In the genomic region with DNA sequence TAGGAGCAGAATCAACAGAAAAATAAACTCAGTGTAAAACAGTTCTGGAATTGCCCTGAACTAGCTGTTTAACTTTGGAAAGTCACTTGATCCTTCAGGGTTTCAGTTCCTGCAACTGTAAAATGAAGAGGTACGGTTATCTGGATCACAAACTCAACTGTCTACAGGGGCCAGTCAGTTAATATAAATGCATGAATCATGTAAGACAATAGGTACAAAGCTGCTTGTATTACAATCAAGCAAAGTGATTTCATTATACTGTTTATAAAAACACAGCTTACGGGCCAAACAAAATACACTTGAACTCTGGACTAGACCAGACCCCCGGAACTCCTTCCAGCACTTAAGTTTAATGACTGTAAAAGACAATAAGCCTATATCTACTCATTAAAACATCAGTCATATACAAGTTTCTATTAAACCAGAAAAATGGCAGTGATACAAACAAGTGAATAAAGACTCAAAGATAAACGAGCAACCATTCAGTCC, we compare ENCODE assay signal across 1 cellular context.
TF ChIP-seq lines count a peak whose summit lies in the region.

No MANE protein-coding gene starts in this region.

TF ChIP-seq in HEK293, 187 proteins besides CTCF, POLR2A, EP300 and RAD21 (continued from another document and continues in another):
- TF ChIP-seq, protein P1, sequence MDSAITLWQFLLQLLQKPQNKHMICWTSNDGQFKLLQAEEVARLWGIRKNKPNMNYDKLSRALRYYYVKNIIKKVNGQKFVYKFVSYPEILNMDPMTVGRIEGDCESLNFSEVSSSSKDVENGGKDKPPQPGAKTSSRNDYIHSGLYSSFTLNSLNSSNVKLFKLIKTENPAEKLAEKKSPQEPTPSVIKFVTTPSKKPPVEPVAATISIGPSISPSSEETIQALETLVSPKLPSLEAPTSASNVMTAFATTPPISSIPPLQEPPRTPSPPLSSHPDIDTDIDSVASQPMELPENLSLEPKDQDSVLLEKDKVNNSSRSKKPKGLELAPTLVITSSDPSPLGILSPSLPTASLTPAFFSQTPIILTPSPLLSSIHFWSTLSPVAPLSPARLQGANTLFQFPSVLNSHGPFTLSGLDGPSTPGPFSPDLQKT (IDR thresholded peaks at IDR 0.05; ENCODE audit: borderline replicate concordance, low read depth, low read length) = no peak
- TF ChIP-seq ZNF211 (tag by site-specific recombination; IDR thresholded peaks at IDR 0.05; ENCODE audit: low read depth) (no peak), GLI2 (tag by site-specific recombination; IDR thresholded peaks at IDR 0.05; ENCODE audit: borderline replicate concordance, low read depth) (peak; percentile 95), ZNF311 (tag by site-specific recombination; IDR thresholded peaks at IDR 0.05; ENCODE audit: borderline replicate concordance) (no peak), ZNF19 (tag by site-specific recombination; IDR thresholded peaks at IDR 0.05; ENCODE audit: low read depth) (no peak), ZSCAN30 (tag by site-specific recombination; IDR thresholded peaks at IDR 0.05) (peak; percentile 91), FEZF1 (tag by site-specific recombination; IDR thresholded peaks at IDR 0.05) (peak; percentile 96), SP3 (tag by site-specific recombination; IDR thresholded peaks at IDR 0.05) (no peak), ZNF146 (tag by site-specific recombination; IDR thresholded peaks at IDR 0.05) (peak; percentile 13; the same call in 1 of the 2 replicates), MZF1 (tag by site-specific recombination; IDR thresholded peaks at IDR 0.05; ENCODE audit: borderline replicate concordance) (peak; percentile 58; the same call in 1 of the 2 replicates), ZBTB48 (tag by site-specific recombination; IDR thresholded peaks at IDR 0.05) (no peak), ZNF221 (tag by site-specific recombination; IDR thresholded peaks at IDR 0.05; ENCODE audit: borderline replicate concordance) (no peak), ZNF561 (tag by site-specific recombination; IDR thresholded peaks at IDR 0.05; ENCODE audit: borderline replicate concordance) (peak; percentile 83), GLIS2 (tag by site-specific recombination; IDR thresholded peaks at IDR 0.05) (peak; percentile 26; the same call in 1 of the 2 replicates), ZNF302 (tag by site-specific recombination; IDR thresholded peaks at IDR 0.05; ENCODE audit: low read depth) (no peak), ZNF837 (tag by site-specific recombination; IDR thresholded peaks at IDR 0.05) (no peak), ZNF654 (tag by site-specific recombination; IDR thresholded peaks at IDR 0.05; ENCODE audit: low read depth) (peak; percentile 15; the same call in 1 of the 2 replicates), ZNF239 (tag by site-specific recombination; IDR thresholded peaks at IDR 0.05) (no peak), ZNF37A (tag by site-specific recombination; IDR thresholded peaks at IDR 0.05) (no peak), ZNF791 (tag by site-specific recombination; IDR thresholded peaks at IDR 0.05) (no peak), RBAK (tag by site-specific recombination; IDR thresholded peaks at IDR 0.05) (no peak), ZNF670 (tag by site-specific recombination; IDR thresholded peaks at IDR 0.05; ENCODE audit: low read depth) (no peak), SALL2 (tag by site-specific recombination; IDR thresholded peaks at IDR 0.05; ENCODE audit: borderline replicate concordance) (no peak), ZNF112 (tag by site-specific recombination; IDR thresholded peaks at IDR 0.05) (no peak), ZNF394 (tag by site-specific recombination; IDR thresholded peaks at IDR 0.05; ENCODE audit: borderline replicate concordance) (no peak), ZNF529 (tag by site-specific recombination; IDR thresholded peaks at IDR 0.05; ENCODE audit: insufficient replicate concordance) (no peak), ZNF48 (tag by site-specific recombination; IDR thresholded peaks at IDR 0.05) (no peak)
- TF ChIP-seq, protein P2, sequence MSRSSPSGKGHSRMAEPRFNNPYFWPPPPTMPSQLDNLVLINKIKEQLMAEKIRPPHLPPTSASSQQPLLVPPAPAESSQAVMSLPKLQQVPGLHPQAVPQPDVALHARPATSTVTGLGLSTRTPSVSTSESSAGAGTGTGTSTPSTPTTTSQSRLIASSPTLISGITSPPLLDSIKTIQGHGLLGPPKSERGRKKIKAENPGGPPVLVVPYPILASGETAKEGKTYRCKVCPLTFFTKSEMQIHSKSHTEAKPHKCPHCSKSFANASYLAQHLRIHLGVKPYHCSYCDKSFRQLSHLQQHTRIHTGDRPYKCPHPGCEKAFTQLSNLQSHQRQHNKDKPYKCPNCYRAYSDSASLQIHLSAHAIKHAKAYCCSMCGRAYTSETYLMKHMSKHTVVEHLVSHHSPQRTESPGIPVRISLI (tag by site-specific recombination; IDR thresholded peaks at IDR 0.05) = no peak
- TF ChIP-seq, protein P3, sequence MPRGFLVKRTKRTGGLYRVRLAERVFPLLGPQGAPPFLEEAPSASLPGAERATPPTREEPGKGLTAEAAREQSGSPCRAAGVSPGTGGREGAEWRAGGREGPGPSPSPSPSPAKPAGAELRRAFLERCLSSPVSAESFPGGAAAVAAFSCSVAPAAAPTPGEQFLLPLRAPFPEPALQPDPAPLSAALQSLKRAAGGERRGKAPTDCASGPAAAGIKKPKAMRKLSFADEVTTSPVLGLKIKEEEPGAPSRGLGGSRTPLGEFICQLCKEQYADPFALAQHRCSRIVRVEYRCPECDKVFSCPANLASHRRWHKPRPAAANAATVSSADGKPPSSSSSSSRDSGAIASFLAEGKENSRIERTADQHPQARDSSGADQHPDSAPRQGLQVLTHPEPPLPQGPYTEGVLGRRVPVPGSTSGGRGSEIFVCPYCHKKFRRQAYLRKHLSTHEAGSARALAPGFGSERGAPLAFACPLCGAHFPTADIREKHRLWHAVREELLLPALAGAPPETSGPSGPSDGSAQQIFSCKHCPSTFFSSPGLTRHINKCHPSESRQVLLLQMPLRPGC (tag by site-specific recombination; IDR thresholded peaks at IDR 0.05) = peak; percentile 84
- TF ChIP-seq, protein P4, sequence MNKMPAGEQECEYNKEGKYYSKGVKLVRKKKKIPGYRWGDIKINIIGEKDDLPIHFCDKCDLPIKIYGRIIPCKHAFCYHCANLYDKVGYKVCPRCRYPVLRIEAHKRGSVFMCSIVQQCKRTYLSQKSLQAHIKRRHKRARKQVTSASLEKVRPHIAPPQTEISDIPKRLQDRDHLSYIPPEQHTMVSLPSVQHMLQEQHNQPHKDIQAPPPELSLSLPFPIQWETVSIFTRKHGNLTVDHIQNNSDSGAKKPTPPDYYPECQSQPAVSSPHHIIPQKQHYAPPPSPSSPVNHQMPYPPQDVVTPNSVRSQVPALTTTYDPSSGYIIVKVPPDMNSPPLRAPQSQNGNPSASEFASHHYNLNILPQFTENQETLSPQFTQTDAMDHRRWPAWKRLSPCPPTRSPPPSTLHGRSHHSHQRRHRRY (tag by site-specific recombination; IDR thresholded peaks at IDR 0.05) = no peak
- TF ChIP-seq, protein P5, sequence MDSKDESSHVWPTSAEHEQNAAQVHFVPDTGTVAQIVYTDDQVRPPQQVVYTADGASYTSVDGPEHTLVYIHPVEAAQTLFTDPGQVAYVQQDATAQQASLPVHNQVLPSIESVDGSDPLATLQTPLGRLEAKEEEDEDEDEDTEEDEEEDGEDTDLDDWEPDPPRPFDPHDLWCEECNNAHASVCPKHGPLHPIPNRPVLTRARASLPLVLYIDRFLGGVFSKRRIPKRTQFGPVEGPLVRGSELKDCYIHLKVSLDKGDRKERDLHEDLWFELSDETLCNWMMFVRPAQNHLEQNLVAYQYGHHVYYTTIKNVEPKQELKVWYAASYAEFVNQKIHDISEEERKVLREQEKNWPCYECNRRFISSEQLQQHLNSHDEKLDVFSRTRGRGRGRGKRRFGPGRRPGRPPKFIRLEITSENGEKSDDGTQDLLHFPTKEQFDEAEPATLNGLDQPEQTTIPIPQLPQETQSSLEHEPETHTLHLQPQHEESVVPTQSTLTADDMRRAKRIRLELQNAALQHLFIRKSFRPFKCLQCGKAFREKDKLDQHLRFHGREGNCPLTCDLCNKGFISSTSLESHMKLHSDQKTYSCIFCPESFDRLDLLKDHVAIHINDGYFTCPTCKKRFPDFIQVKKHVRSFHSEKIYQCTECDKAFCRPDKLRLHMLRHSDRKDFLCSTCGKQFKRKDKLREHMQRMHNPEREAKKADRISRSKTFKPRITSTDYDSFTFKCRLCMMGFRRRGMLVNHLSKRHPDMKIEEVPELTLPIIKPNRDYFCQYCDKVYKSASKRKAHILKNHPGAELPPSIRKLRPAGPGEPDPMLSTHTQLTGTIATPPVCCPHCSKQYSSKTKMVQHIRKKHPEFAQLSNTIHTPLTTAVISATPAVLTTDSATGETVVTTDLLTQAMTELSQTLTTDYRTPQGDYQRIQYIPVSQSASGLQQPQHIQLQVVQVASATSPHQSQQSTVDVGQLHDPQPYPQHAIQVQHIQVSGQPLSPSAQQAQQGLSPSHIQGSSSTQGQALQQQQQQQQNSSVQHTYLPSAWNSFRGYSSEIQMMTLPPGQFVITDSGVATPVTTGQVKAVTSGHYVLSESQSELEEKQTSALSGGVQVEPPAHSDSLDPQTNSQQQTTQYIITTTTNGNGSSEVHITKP (tag by site-specific recombination; IDR thresholded peaks at IDR 0.05) = no peak
- TF ChIP-seq, protein P6, sequence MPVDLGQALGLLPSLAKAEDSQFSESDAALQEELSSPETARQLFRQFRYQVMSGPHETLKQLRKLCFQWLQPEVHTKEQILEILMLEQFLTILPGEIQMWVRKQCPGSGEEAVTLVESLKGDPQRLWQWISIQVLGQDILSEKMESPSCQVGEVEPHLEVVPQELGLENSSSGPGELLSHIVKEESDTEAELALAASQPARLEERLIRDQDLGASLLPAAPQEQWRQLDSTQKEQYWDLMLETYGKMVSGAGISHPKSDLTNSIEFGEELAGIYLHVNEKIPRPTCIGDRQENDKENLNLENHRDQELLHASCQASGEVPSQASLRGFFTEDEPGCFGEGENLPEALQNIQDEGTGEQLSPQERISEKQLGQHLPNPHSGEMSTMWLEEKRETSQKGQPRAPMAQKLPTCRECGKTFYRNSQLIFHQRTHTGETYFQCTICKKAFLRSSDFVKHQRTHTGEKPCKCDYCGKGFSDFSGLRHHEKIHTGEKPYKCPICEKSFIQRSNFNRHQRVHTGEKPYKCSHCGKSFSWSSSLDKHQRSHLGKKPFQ (tag by site-specific recombination; IDR thresholded peaks at IDR 0.05) = peak; percentile 74
- TF ChIP-seq, protein P7, sequence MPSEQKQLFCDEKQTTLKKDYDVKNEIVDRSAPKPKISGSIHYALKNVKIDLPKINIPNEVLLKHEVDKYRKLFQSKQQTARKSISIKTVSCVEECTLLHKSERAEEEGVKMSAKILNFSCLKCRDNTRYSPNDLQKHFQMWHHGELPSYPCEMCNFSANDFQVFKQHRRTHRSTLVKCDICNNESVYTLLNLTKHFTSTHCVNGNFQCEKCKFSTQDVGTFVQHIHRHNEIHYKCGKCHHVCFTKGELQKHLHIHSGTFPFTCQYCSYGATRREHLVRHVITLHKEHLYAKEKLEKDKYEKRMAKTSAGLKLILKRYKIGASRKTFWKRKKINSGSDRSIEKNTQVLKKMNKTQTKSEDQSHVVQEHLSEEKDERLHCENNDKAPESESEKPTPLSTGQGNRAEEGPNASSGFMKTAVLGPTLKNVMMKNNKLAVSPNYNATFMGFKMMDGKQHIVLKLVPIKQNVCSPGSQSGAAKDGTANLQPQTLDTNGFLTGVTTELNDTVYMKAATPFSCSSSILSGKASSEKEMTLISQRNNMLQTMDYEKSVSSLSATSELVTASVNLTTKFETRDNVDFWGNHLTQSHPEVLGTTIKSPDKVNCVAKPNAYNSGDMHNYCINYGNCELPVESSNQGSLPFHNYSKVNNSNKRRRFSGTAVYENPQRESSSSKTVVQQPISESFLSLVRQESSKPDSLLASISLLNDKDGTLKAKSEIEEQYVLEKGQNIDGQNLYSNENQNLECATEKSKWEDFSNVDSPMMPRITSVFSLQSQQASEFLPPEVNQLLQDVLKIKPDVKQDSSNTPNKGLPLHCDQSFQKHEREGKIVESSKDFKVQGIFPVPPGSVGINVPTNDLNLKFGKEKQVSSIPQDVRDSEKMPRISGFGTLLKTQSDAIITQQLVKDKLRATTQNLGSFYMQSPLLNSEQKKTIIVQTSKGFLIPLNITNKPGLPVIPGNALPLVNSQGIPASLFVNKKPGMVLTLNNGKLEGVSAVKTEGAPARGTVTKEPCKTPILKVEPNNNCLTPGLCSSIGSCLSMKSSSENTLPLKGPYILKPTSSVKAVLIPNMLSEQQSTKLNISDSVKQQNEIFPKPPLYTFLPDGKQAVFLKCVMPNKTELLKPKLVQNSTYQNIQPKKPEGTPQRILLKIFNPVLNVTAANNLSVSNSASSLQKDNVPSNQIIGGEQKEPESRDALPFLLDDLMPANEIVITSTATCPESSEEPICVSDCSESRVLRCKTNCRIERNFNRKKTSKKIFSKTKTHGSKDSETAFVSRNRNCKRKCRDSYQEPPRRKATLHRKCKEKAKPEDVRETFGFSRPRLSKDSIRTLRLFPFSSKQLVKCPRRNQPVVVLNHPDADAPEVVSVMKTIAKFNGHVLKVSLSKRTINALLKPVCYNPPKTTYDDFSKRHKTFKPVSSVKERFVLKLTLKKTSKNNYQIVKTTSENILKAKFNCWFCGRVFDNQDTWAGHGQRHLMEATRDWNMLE (tag by site-specific recombination; conservative IDR thresholded peaks at IDR 0.05; ENCODE audit: low read depth) = 0 out of 2 replicates have a peak, but pooled peaks have one; percentile 11
- TF ChIP-seq, protein P8, sequence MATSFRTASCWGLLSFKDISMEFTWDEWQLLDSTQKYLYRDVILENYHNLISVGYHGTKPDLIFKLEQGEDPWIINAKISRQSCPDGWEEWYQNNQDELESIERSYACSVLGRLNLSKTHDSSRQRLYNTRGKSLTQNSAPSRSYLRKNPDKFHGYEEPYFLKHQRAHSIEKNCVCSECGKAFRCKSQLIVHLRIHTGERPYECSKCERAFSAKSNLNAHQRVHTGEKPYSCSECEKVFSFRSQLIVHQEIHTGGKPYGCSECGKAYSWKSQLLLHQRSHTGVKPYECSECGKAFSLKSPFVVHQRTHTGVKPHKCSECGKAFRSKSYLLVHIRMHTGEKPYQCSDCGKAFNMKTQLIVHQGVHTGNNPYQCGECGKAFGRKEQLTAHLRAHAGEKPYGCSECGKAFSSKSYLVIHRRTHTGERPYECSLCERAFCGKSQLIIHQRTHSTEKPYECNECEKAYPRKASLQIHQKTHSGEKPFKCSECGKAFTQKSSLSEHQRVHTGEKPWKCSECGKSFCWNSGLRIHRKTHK (tag by site-specific recombination; IDR thresholded peaks at IDR 0.05) = no peak
- TF ChIP-seq, protein P9, sequence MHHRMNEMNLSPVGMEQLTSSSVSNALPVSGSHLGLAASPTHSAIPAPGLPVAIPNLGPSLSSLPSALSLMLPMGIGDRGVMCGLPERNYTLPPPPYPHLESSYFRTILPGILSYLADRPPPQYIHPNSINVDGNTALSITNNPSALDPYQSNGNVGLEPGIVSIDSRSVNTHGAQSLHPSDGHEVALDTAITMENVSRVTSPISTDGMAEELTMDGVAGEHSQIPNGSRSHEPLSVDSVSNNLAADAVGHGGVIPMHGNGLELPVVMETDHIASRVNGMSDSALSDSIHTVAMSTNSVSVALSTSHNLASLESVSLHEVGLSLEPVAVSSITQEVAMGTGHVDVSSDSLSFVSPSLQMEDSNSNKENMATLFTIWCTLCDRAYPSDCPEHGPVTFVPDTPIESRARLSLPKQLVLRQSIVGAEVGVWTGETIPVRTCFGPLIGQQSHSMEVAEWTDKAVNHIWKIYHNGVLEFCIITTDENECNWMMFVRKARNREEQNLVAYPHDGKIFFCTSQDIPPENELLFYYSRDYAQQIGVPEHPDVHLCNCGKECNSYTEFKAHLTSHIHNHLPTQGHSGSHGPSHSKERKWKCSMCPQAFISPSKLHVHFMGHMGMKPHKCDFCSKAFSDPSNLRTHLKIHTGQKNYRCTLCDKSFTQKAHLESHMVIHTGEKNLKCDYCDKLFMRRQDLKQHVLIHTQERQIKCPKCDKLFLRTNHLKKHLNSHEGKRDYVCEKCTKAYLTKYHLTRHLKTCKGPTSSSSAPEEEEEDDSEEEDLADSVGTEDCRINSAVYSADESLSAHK (tag by site-specific recombination; IDR thresholded peaks at IDR 0.05) = peak; percentile 86
